22 cellular contexts compared by ENCODE assay signal in genomic region chr11:75518771-75519653, GRCh38. TPM values are rescaled to one million over a fixed set of nuclear protein-coding genes. Genes with fewer than 3 reads are reported as not detected.
DNase-seq lines count a peak whose midpoint lies in the region; ATAC-seq, FAIRE-seq and TF ChIP-seq lines count a peak whose summit lies in the region.
"Had no signal": no experiment of that assay in that cellular context is flagged by ENCODE, and none has a peak within 500 bp of the region (broad histone marks: within the 10 kb centered on the region; RNA-seq: fewer than 3 reads in every experiment).

No MANE protein-coding gene starts in this region.

- H3K27me3 Mint-ChIP-seq in T-helper 17 cell (no peaks in the 10 kb centered on the region), memory B cell (no peaks in the 10 kb centered on the region)
- H3K27me3 Mint-ChIP-seq: activated T-cell treated with anti-CD3 and anti-CD28 coated beads, Interleukin-2, amount 50 U/mL, for 24 hours had no signal

- H3K9ac ChIP-seq in HepG2 (ENCODE audit: insufficient read depth, low read depth, low read length): peak overlapping the region; percentile 68

- H3K36me3 Mint-ChIP-seq in T-helper 17 cell (ENCODE audit: low read depth) (peaks cover 2% of the 10 kb centered on the region), memory B cell (no peaks in the 10 kb centered on the region)
- H3K36me3 Mint-ChIP-seq: naive B cell; stimulated activated effector memory CD8-positive, alpha-beta T cell treated with anti-CD3 and anti-CD28 coated beads, Interleukin-12 subunit alpha, Interleukin-12 subunit beta, amount 100 ng/mL, for 72 hours had no signal

- 50% methylated on average over 9 of the region's 9 CpGs for WGBS in HepG2 (ENCODE audit: low lambda C conversion rate)
- 74% methylated on average over 9 of the region's 9 CpGs for WGBS in right lobe of liver (ENCODE audit: insufficient coverage, low coverage, low lambda C conversion rate, missing lambda C conversion rate)
- 19 to 57% (median 40%) methylated on average over 9 of the region's 9 CpGs for WGBS in small intestine, 3 donors

- H3K27ac Mint-ChIP-seq in T-helper 17 cell: peak overlapping the region; percentile 87
- H3K27ac Mint-ChIP-seq in memory B cell: peak overlapping the region; percentile 89
- H3K27ac Mint-ChIP-seq: activated T-cell treated with anti-CD3 and anti-CD28 coated beads, Interleukin-2, amount 50 U/mL, for 24 hours had no signal

- H3K27me3 ChIP-seq in HepG2 (ENCODE audit: control insufficient read depth in 1 of 2, insufficient read depth in 2 of 2, low read length in 2 of 2) (no peaks in the 10 kb centered on the region), right lobe of liver (no peaks in the 10 kb centered on the region), uterus (no peaks in the 10 kb centered on the region), small intestine (ENCODE audit: control insufficient read depth in 2 of 2, insufficient read depth in 2 of 2, low read length in 2 of 2) (no peaks in the 10 kb centered on the region)
- H3K27me3 ChIP-seq: esophagus muscularis mucosa, sigmoid colon had no signal

- no peak for TF ChIP-seq RAD21 in HepG2 (CRISPR knock-in tag; IDR thresholded peaks at IDR 0.05)

- no peaks in the 10 kb centered on the region for H3K9me3 ChIP-seq in HepG2 (ENCODE audit: low read length)
- H3K9me3 ChIP-seq in right lobe of liver: no peaks in the 10 kb centered on the region
- no peaks in the 10 kb centered on the region for H3K9me3 ChIP-seq in T-helper 17 cell (ENCODE audit: control insufficient read depth, low read length, poor library complexity, severe bottlenecking)
- no peaks in the 10 kb centered on the region for H3K9me3 ChIP-seq in uterus
- no peaks in the 10 kb centered on the region for H3K9me3 ChIP-seq in small intestine (ENCODE audit: control insufficient read depth, low read depth)
- H3K9me3 ChIP-seq: HAP-1, sigmoid colon, thoracic aorta had no signal

- H3K4me2 ChIP-seq in HepG2 (ENCODE audit: low read depth, low read length): peak overlapping the region; percentile 89

- TF ChIP-seq CTCF in HepG2 (CRISPR knock-in tag; IDR thresholded peaks at IDR 0.05) (no peak), right lobe of liver (IDR thresholded peaks at IDR 0.05) (no peak), uterus (IDR thresholded peaks at IDR 0.05) (no peak), GM13976 (IDR thresholded peaks at IDR 0.05; ENCODE audit: borderline replicate concordance, control extremely low read depth, extremely low read depth, insufficient read depth, missing control alignments) (no peak)

- in situ Hi-C loops in HepG2 (cut with HindIII; ENCODE audit: extremely low pct_ligation_motif_present, low pct_unique_long_range_greater_than_20kb) (no loop called here), GM13976 (cut with MboI; ENCODE audit: low sequenced_read_pairs, unreplicated experiment) (no loop called here)

- no peak overlapping the region for H2AFZ ChIP-seq in HepG2 (ENCODE audit: low read length)

- TF ChIP-seq EP300 in HepG2 (IDR thresholded peaks at IDR 0.05; ENCODE audit: low read depth in 2 of 2, low read length in 2 of 2): no peak
- TF ChIP-seq EP300 in HepG2 (CRISPR knock-in tag; IDR thresholded peaks at IDR 0.05; ENCODE audit: borderline replicate concordance): no peak

- H3K36me3 ChIP-seq in HepG2 (replicated peaks in 1 of 2; ENCODE audit: control insufficient read depth in 1 of 2, insufficient read depth in 2 of 2, low read length in 2 of 2): peaks cover 5 to 10% of the 10 kb centered on the region in 2 experiments
- H3K36me3 ChIP-seq in right lobe of liver: no peaks in the 10 kb centered on the region
- no peaks in the 10 kb centered on the region for H3K36me3 ChIP-seq in uterus
- no peaks in the 10 kb centered on the region for H3K36me3 ChIP-seq in small intestine (ENCODE audit: control insufficient read depth in 2 of 2, insufficient read depth in 2 of 2, low read length in 2 of 2)
- H3K36me3 ChIP-seq: cardiac muscle cell, esophagus muscularis mucosa, HAP-1, sigmoid colon, thoracic aorta had no signal

- H3K4me1 ChIP-seq in HepG2 (ENCODE audit: insufficient read depth, low read length): peaks cover 100% of the 10 kb centered on the region
- H3K4me1 ChIP-seq in right lobe of liver: peaks cover 0 to 10% (median 2%) of the 10 kb centered on the region in 4 donors
- H3K4me1 ChIP-seq in uterus: no peaks in the 10 kb centered on the region
- H3K4me1 ChIP-seq in small intestine (ENCODE audit: control insufficient read depth in 2 of 2, insufficient read depth in 1 of 2, low read depth in 1 of 2, low read length in 1 of 2): no peaks in the 10 kb centered on the region
- H3K4me1 ChIP-seq: HAP-1 had no signal

- H3K27ac ChIP-seq in HepG2 (ENCODE audit: extremely low read length, insufficient read depth, low read length): peak overlapping the region; percentile 85
- H3K27ac ChIP-seq in right lobe of liver: no peak overlapping the region
- no peak overlapping the region for H3K27ac ChIP-seq in uterus
- H3K27ac ChIP-seq in small intestine (ENCODE audit: low read depth in 1 of 2, low read length in 1 of 2): no peak overlapping the region
- H3K27ac ChIP-seq: cardiac muscle cell, esophagus muscularis mucosa, sigmoid colon had no signal

- CTCF ChIA-PET in HepG2 (lab: Yijun Ruan, JAX; ENCODE audit: low intra/inter-chr PET ratio, low total read pairs): no interaction called here

- H3K4me3 ChIP-seq in HepG2 (replicated peaks in 1 of 3; ENCODE audit: insufficient read depth in 1 of 3, low read depth in 2 of 3, low read length in 3 of 3) (peak overlapping the region in 2 of 3 experiments; percentile 14 to 42; a peak in 4 of 6 replicates), right lobe of liver (no peak overlapping the region), uterus (no peak overlapping the region), small intestine (ENCODE audit: low read depth in 1 of 2, low read length in 2 of 2) (no peak overlapping the region)
- H3K4me3 ChIP-seq: cardiac muscle cell, esophagus muscularis mucosa, HAP-1, sigmoid colon, thoracic aorta had no signal

- FAIRE-seq in HepG2 (lab: Jason Lieb, UNC): no peak
- FAIRE-seq in small intestine (lab: Jason Lieb, UNC): no peak

- H3K79me2 ChIP-seq in HepG2 (ENCODE audit: insufficient read depth, low read length): peaks cover 70% of the 10 kb centered on the region

- DNase-seq in HepG2 (ENCODE audit: low spot score): no peak
- no peak for DNase-seq in right lobe of liver
- DNase-seq in T-helper 17 cell: no peak
- no peak for DNase-seq in memory B cell (ENCODE audit: low spot score in 2 of 2)
- DNase-seq in uterus: no peak
- DNase-seq in small intestine: no peak
- no peak for DNase-seq in GM13976 (ENCODE audit: low spot score)
- DNase-seq: activated CD4-positive, CD25-positive, alpha-beta regulatory T cell; activated naive CD4-positive, alpha-beta T cell treated with Interleukin-2 at 50 U/mL for 16 hours; activated T-cell treated with anti-CD3 and anti-CD28 coated beads, Interleukin-2, amount 50 U/mL, for 24 hours; amygdala; DMS79 treated with DMSO at 0.1 percent for 48 hours; kidney glomerular epithelial cell; mammary epithelial cell; naive B cell; sigmoid colon had no signal

- H3K9me3 Mint-ChIP-seq in memory B cell: no peaks in the 10 kb centered on the region
- H3K9me3 Mint-ChIP-seq: activated T-cell treated with anti-CD3 and anti-CD28 coated beads, Interleukin-2, amount 50 U/mL, for 24 hours; stimulated activated effector memory CD8-positive, alpha-beta T cell treated with anti-CD3 and anti-CD28 coated beads, Interleukin-12 subunit alpha, Interleukin-12 subunit beta, amount 100 ng/mL, for 72 hours had no signal

- TF ChIP-seq POLR2A in HepG2 (IDR thresholded peaks at IDR 0.05; ENCODE audit: insufficient read depth in 1 of 2, low read depth in 2 of 2, low read length in 2 of 2) (no peak), right lobe of liver (IDR thresholded peaks at IDR 0.05) (no peak), uterus (IDR thresholded peaks at IDR 0.05) (no peak)

- ATAC-seq in HepG2 (no peak), right lobe of liver (no peak), T-helper 17 cell (no peak), memory B cell (ENCODE audit: low read depth) (no peak), HG02938 (IDR thresholded peaks at IDR 0.05; ENCODE audit: unreplicated experiment) (no peak)
- ATAC-seq: stimulated activated effector memory CD8-positive, alpha-beta T cell treated with anti-CD3 and anti-CD28 coated beads, Interleukin-12 subunit alpha, Interleukin-12 subunit beta, amount 100 ng/mL, for 72 hours had no signal

- POLR2A ChIA-PET in HepG2 (lab: Yijun Ruan, JAX): interaction anchor here (0.7 to 3.4 kb wide), 14 partner anchors 8 to 127 kb away, joined by 3 to 17 read pairs (median 4); partner anchors contain the start of gene SERPINH1

- H3K4me1 Mint-ChIP-seq in T-helper 17 cell (peaks cover 53% of the 10 kb centered on the region), memory B cell (peaks cover 58% of the 10 kb centered on the region)

- no peak overlapping the region for H3K4me3 Mint-ChIP-seq in T-helper 17 cell
- H3K4me3 Mint-ChIP-seq in memory B cell: peak overlapping the region; percentile 34
- H3K4me3 Mint-ChIP-seq: activated T-cell treated with anti-CD3 and anti-CD28 coated beads, Interleukin-2, amount 50 U/mL, for 24 hours; stimulated activated effector memory CD8-positive, alpha-beta T cell treated with anti-CD3 and anti-CD28 coated beads, Interleukin-12 subunit alpha, Interleukin-12 subunit beta, amount 100 ng/mL, for 72 hours had no signal

- no peaks in the 10 kb centered on the region for H4K20me1 ChIP-seq in HepG2 (ENCODE audit: insufficient read depth, low read length)

- intact Hi-C loops in HepG2 (cut with micrococcal nuclease; ENCODE audit: unreplicated experiment) (no loop called here), right lobe of liver (cut with DNase I) (no loop called here), uterus (cut with DNase I; ENCODE audit: low total_unique reads) (no loop called here)

- no TSS peak for BruUV-seq in HepG2 (replicated peaks; lab: Mats Ljungman, UMichigan)

RNA-seq across cellular contexts. Expression of gene GDPD5, which starts 6.7 kb away (rescaled TPM):
- total RNA-seq in HepG2 (2016; rRNA removed; fragmentation: Illumina TruSeq; extraction: Trizol) (35.8 and 67.5 TPM in 2 replicates), right lobe of liver (10 to 100 TPM in 1 of 6 experiments, 1 to 10 TPM in 5; 2.0 to 10.7 (median 4.1) TPM), T-helper 17 cell (100 to 1,000 TPM in 1 of 2 donors, 10 to 100 TPM in 1; 77.3 to 108 TPM), uterus (10 to 100 TPM in 3 of 4 donors, 1 to 10 TPM in 1; 9.6 to 52.9 (median 28.2) TPM)
- 24.1 and 26.9 TPM in 2 replicates for total RNA-seq in HepG2 (2016; cell fraction: cytosol; rRNA removed; fragmentation: Illumina TruSeq; extraction: Trizol; ENCODE audit: low read depth)
- 31.0 and 63.9 TPM in 2 replicates for total RNA-seq in HepG2 (2016; cell fraction: insoluble cytoplasmic fraction; rRNA removed; fragmentation: Illumina TruSeq; extraction: Trizol)
- 48.4 and 52.8 TPM in 2 replicates for total RNA-seq in HepG2 (2016; cell fraction: membrane; rRNA removed; fragmentation: Illumina TruSeq; extraction: Trizol)
- 82.9 and 86.5 TPM in 2 replicates for total RNA-seq in HepG2 (2016; cell fraction: nucleus; rRNA removed; fragmentation: Illumina TruSeq; extraction: Trizol)
- polyA plus RNA-seq in HepG2 (2011; rRNA removed) (55.0 and 55.2 TPM in 2 replicates), small intestine (1 to 10 TPM; 1.1 to 9.2 (median 3.0) TPM)
- 19.4 and 33.8 TPM in 2 replicates for polyA plus RNA-seq in HepG2 (2011; cell fraction: cytosol; rRNA removed)
- 229 and 337 TPM in 2 replicates for polyA plus RNA-seq in HepG2 (2011; cell fraction: nucleus; rRNA removed)
- 36.3 and 37.7 TPM in 2 replicates for polyA plus RNA-seq in HepG2 (2012)
- polyA plus RNA-seq in HepG2 (2016; cell fraction: cytosol; fragmentation: Illumina TruSeq; extraction: Trizol; ENCODE audit: low read depth): 14.1 and 14.2 TPM in 2 replicates
- 33.8 and 39.1 TPM in 2 replicates for polyA plus RNA-seq in HepG2 (2016; cell fraction: insoluble cytoplasmic fraction; fragmentation: Illumina TruSeq; extraction: Trizol; ENCODE audit: low read depth)
- polyA plus RNA-seq in HepG2 (2016; cell fraction: membrane; fragmentation: Illumina TruSeq; extraction: Trizol; ENCODE audit: low read depth): 33.4 and 35.7 TPM in 2 replicates
- polyA plus RNA-seq in HepG2 (2016; cell fraction: nucleus; fragmentation: Illumina TruSeq; extraction: Trizol; ENCODE audit: insufficient read depth, low read depth): 217 and 242 TPM in 2 replicates
- 39.6 and 88.9 TPM in 2 replicates for polyA minus RNA-seq in HepG2 (2011; rRNA and poly(A)+ RNA removed; ENCODE audit: low replicate concordance)
- polyA minus RNA-seq in HepG2 (2011; cell fraction: cytosol; rRNA and poly(A)+ RNA removed): 23.0 and 24.3 TPM in 2 replicates
- polyA minus RNA-seq in HepG2 (2011; cell fraction: nucleus; rRNA and poly(A)+ RNA removed): 51.5 and 67.3 TPM in 2 replicates

RNA-seq across cellular contexts. Expression of gene SERPINH1, which starts 43.0 kb away (rescaled TPM):
- total RNA-seq in HepG2 (2016; rRNA removed; fragmentation: Illumina TruSeq; extraction: Trizol) (31.3 and 83.8 TPM in 2 replicates), right lobe of liver (10 to 100 TPM; 14.6 to 44.3 (median 33.8) TPM), T-helper 17 cell (1 to 10 TPM; 3.5 to 3.6 TPM), uterus (100 to 1,000 TPM; 134 to 847 (median 280) TPM)
- 10.9 and 11.9 TPM in 2 replicates for total RNA-seq in HepG2 (2016; cell fraction: cytosol; rRNA removed; fragmentation: Illumina TruSeq; extraction: Trizol; ENCODE audit: low read depth)
- total RNA-seq in HepG2 (2016; cell fraction: insoluble cytoplasmic fraction; rRNA removed; fragmentation: Illumina TruSeq; extraction: Trizol): 27.2 and 84.9 TPM in 2 replicates
- 21.3 and 21.4 TPM in 2 replicates for total RNA-seq in HepG2 (2016; cell fraction: membrane; rRNA removed; fragmentation: Illumina TruSeq; extraction: Trizol)
- 63.4 and 80.5 TPM in 2 replicates for total RNA-seq in HepG2 (2016; cell fraction: nucleus; rRNA removed; fragmentation: Illumina TruSeq; extraction: Trizol)
- polyA plus RNA-seq in HepG2 (2011; rRNA removed) (83.6 and 101 TPM in 2 replicates), small intestine (10 to 100 TPM in 1 of 3 donors, 1 to 10 TPM in 2; 8.1 to 58.5 (median 8.6) TPM)
- 50.5 and 96.5 TPM in 2 replicates for polyA plus RNA-seq in HepG2 (2011; cell fraction: cytosol; rRNA removed)
- 91.5 and 110 TPM in 2 replicates for polyA plus RNA-seq in HepG2 (2011; cell fraction: nucleus; rRNA removed)
- 46.1 and 57.3 TPM in 2 replicates for polyA plus RNA-seq in HepG2 (2012)
- polyA plus RNA-seq in HepG2 (2016; cell fraction: cytosol; fragmentation: Illumina TruSeq; extraction: Trizol; ENCODE audit: low read depth): 8.9 and 11.1 TPM in 2 replicates
- polyA plus RNA-seq in HepG2 (2016; cell fraction: insoluble cytoplasmic fraction; fragmentation: Illumina TruSeq; extraction: Trizol; ENCODE audit: low read depth): 30.8 and 35.3 TPM in 2 replicates
- 15.5 and 16.1 TPM in 2 replicates for polyA plus RNA-seq in HepG2 (2016; cell fraction: membrane; fragmentation: Illumina TruSeq; extraction: Trizol; ENCODE audit: low read depth)
- 114 and 127 TPM in 2 replicates for polyA plus RNA-seq in HepG2 (2016; cell fraction: nucleus; fragmentation: Illumina TruSeq; extraction: Trizol; ENCODE audit: insufficient read depth, low read depth)
- polyA minus RNA-seq in HepG2 (2011; rRNA and poly(A)+ RNA removed; ENCODE audit: low replicate concordance): 129 and 168 TPM in 2 replicates
- polyA minus RNA-seq in HepG2 (2011; cell fraction: cytosol; rRNA and poly(A)+ RNA removed): 52.3 and 73.2 TPM in 2 replicates
- 20.1 and 27.8 TPM in 2 replicates for polyA minus RNA-seq in HepG2 (2011; cell fraction: nucleus; rRNA and poly(A)+ RNA removed)

Comparison
In these comparisons a context has a peak if more than half of its experiments do, and no peak if none do; other contexts are left out.
1. H3K4me3 ChIP-seq: peak in HepG2 (2 of 3); none in right lobe of liver (0 of 3), uterus (0 of 2) and small intestine (0 of 2).